Comparison of ENCODE assay signal across 1 cellular context in the genomic region with DNA sequence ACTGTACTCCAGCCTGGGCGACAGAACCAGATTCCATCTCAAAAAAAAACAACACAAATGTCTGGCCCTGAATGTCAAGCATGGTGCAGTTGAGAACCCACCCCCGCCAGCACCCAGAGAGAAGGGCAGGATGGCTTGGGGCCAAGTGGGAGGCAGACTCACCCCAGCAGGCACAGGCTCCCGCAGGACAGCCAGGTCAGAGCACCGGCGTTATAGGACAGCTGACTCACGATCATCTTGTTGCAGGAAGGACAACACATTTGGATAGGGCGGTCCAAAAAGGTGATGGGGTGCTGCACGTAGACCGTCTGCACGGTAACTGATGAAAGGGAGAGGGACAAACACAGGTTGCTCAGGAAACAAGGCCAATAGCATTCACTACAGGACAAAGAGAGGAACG.
TF ChIP-seq lines count a peak whose summit lies in the region.

No MANE protein-coding gene starts in this region.

TF ChIP-seq in liver, 16 proteins besides CTCF, POLR2A, EP300 and RAD21 (continued from another document):
- TF ChIP-seq, protein P1, sequence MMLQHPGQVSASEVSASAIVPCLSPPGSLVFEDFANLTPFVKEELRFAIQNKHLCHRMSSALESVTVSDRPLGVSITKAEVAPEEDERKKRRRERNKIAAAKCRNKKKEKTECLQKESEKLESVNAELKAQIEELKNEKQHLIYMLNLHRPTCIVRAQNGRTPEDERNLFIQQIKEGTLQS (IDR thresholded peaks at IDR 0.05), result no peak
